8 cellular contexts compared by ENCODE assay signal in genomic region chr1:155184835-155185782, GRCh38. TPM values are rescaled to one million over a fixed set of nuclear protein-coding genes. Genes with fewer than 3 reads are reported as not detected.
DNase-seq lines count a peak whose midpoint lies in the region; ATAC-seq and TF ChIP-seq lines count a peak whose summit lies in the region.

No MANE protein-coding gene starts in this region.

- H3K27ac Mint-ChIP-seq in osteocyte (ENCODE audit: unreplicated experiment): no peak overlapping the region

- no peak overlapping the region for H3K4me3 ChIP-seq in coronary artery
- no peak overlapping the region for H3K4me3 ChIP-seq in sigmoid colon

- H3K4me1 ChIP-seq in sigmoid colon: no peaks in the 10 kb centered on the region

- DNase-seq in DMS53 (lab: John Stamatoyannopoulos, UW) (peak; percentile 89), coronary artery (ENCODE audit: low spot score) (peak; percentile 74), sigmoid colon (peak; percentile 63), AG08395 (ENCODE audit: low spot score) (no peak), osteocyte (ENCODE audit: extremely low spot score, unreplicated experiment) (no peak)

- no peaks in the 10 kb centered on the region for H3K27me3 ChIP-seq in sigmoid colon

- no peaks in the 10 kb centered on the region for H3K27me3 Mint-ChIP-seq in osteocyte (ENCODE audit: unreplicated experiment)

- no peak for TF ChIP-seq CTCF in coronary artery (IDR thresholded peaks at IDR 0.05)
- no peak for TF ChIP-seq CTCF in sigmoid colon (IDR thresholded peaks at IDR 0.05)
- no peak for TF ChIP-seq CTCF in osteocyte (IDR thresholded peaks at IDR 0.05)

- H3K27ac ChIP-seq in coronary artery: peak overlapping the region in 1 of 2 donors; percentile 16
- no peak overlapping the region for H3K27ac ChIP-seq in sigmoid colon

- no peaks in the 10 kb centered on the region for H3K9me3 ChIP-seq in sigmoid colon

- no peak for TF ChIP-seq EP300 in sigmoid colon (IDR thresholded peaks at IDR 0.05)

- no peak for TF ChIP-seq POLR2A in sigmoid colon (IDR thresholded peaks at IDR 0.05)

- 20 to 53% methylated on average over 21 of the region's 21 CpGs for WGBS in sigmoid colon, 2 donors

- peaks cover 12% of the 10 kb centered on the region for H3K4me1 Mint-ChIP-seq in osteocyte (ENCODE audit: unreplicated experiment)

- ATAC-seq in GM19397 (IDR thresholded peaks at IDR 0.05; ENCODE audit: unreplicated experiment) (peak; percentile 64), HG03565 (IDR thresholded peaks at IDR 0.05; ENCODE audit: unreplicated experiment) (peak; percentile 64), HG02970 (IDR thresholded peaks at IDR 0.05; ENCODE audit: low FRiP score, unreplicated experiment) (no peak)

- intact Hi-C loops in sigmoid colon (cut with DNase I): no loop called here

- no peaks in the 10 kb centered on the region for H3K9me3 Mint-ChIP-seq in osteocyte (ENCODE audit: unreplicated experiment)

- peaks cover 9% of the 10 kb centered on the region for H3K36me3 Mint-ChIP-seq in osteocyte (ENCODE audit: unreplicated experiment)

- H3K36me3 ChIP-seq in sigmoid colon: no peaks in the 10 kb centered on the region

- no peak overlapping the region for H3K4me3 Mint-ChIP-seq in osteocyte (ENCODE audit: unreplicated experiment)

RNA-seq across cellular contexts. Expression of gene TRIM46, which starts 11.5 kb away (rescaled TPM):
- total RNA-seq in sigmoid colon (1 to 10 TPM in 1 of 4 donors, under 1 TPM in 3; 0.16 to 3.0 (median 0.52) TPM), osteocyte (6.1 and 7.7 TPM in 2 replicates)
- under 1 TPM in 2 of 3 donors, not detected in 1; 0.60 to 0.92 TPM for polyA plus RNA-seq in sigmoid colon

RNA-seq across cellular contexts. Expression of gene KRTCAP2, which starts 12.0 kb away (rescaled TPM):
- total RNA-seq in sigmoid colon (100 to 1,000 TPM in 3 of 4 donors, 10 to 100 TPM in 1; 72.9 to 119 (median 110) TPM), osteocyte (190 and 201 TPM in 2 replicates)
- polyA plus RNA-seq in sigmoid colon: 100 to 1,000 TPM in 2 of 3 donors, 10 to 100 TPM in 1; 74.2 to 245 (median 114) TPM

RNA-seq across cellular contexts. Expression of gene THBS3, which starts 22.6 kb away (rescaled TPM):
- total RNA-seq in sigmoid colon: 10 to 100 TPM in 3 of 4 donors, 1 to 10 TPM in 1; 9.6 to 43.5 (median 18.5) TPM
- 10 to 100 TPM in 1 of 3 donors, 1 to 10 TPM in 2; 3.5 to 13.4 (median 6.0) TPM for polyA plus RNA-seq in sigmoid colon
- total RNA-seq in osteocyte: 55.4 and 57.2 TPM in 2 replicates

RNA-seq across cellular contexts. Expression of gene MTX1, which starts 23.4 kb away (rescaled TPM):
- total RNA-seq in sigmoid colon (10 to 100 TPM; 15.5 to 29.8 (median 27.7) TPM), osteocyte (31.9 and 33.2 TPM in 2 replicates)
- 10 to 100 TPM; 51.7 to 69.7 (median 53.2) TPM for polyA plus RNA-seq in sigmoid colon

RNA-seq across cellular contexts. Expression of gene DPM3, which starts 44.8 kb away (rescaled TPM):
- total RNA-seq in sigmoid colon: 100 to 1,000 TPM in 3 of 4 donors, 10 to 100 TPM in 1; 29.2 to 144 (median 127) TPM
- polyA plus RNA-seq in sigmoid colon: 100 to 1,000 TPM; 143 to 220 (median 196) TPM
- 61.3 and 64.4 TPM in 2 replicates for total RNA-seq in osteocyte

Comparison
In these comparisons a context has a peak if more than half of its experiments do, and no peak if none do; other contexts are left out.
1. DNase-seq: peak in DMS53 (single experiment), coronary artery (single experiment) and sigmoid colon (single experiment); none in AG08395 (single experiment) and osteocyte (single experiment).